In the genomic region with DNA sequence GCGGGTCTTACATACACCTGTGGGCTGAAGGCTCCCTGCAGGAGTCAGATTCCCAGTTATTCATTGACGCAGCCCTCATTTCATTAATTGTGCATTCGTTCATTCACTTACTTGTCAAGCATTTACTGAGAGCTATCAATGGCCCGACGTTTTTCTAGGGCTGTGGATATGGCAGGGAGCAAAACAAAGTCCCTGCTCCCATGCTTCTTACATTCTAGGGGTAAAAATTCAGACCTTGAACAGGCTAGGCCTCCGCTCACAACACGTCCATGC, we compare ENCODE assay signal across 8 cellular contexts. TPM values are rescaled to one million over a fixed set of nuclear protein-coding genes. Genes with fewer than 3 reads are reported as not detected.
A peak's percentile ranks its signal among the peaks of the same experiment; 100 is the strongest.
DNase-seq lines count a peak whose midpoint lies in the region; ATAC-seq and TF ChIP-seq lines count a peak whose summit lies in the region.

No MANE protein-coding gene starts in this region.

- ATAC-seq in HG03280 (IDR thresholded peaks at IDR 0.05; ENCODE audit: unreplicated experiment) = no peak

- H3K4me1 ChIP-seq in BLaER1 treated with 17β-estradiol and CSF1 and Interleukin-3, amounts not matched to agents 10 nM and 100 nM = peaks cover 38 to 83% (median 52%) of the 10 kb centered on the region in 10 experiments
- peaks cover 18% of the 10 kb centered on the region for H3K4me1 ChIP-seq in neuron (ENCODE audit: insufficient read depth, low read length)

- peaks cover 0 to 9% (median 0%) of the 10 kb centered on the region in 11 experiments; a peak in 2 of 22 replicates for H3K27me3 ChIP-seq in BLaER1 treated with 17β-estradiol and CSF1 and Interleukin-3, amounts not matched to agents 10 nM and 100 nM
- H3K27me3 ChIP-seq in neuron (ENCODE audit: insufficient read depth, low read length) = no peaks in the 10 kb centered on the region

- H3K9ac ChIP-seq in BLaER1 treated with 17β-estradiol and CSF1 and Interleukin-3, amounts not matched to agents 10 nM and 100 nM = peak overlapping the region; percentile 50 to 97 (median 93); a peak in 21 of 22 replicates

- H3K36me3 ChIP-seq in BLaER1 treated with 17β-estradiol and CSF1 and Interleukin-3, amounts not matched to agents 10 nM and 100 nM = peaks cover 25 to 36% (median 32%) of the 10 kb centered on the region in 11 experiments
- peaks cover 18% of the 10 kb centered on the region for H3K36me3 ChIP-seq in neuron (ENCODE audit: insufficient read depth, low read length)

- peak overlapping the region; percentile 48 for H2AFZ ChIP-seq in neuron (ENCODE audit: low read depth, low read length)

- H3K9me3 ChIP-seq in BLaER1 treated with 17β-estradiol and CSF1 and Interleukin-3, amounts not matched to agents 10 nM and 100 nM (replicated peaks in 1 of 11) = peaks cover 0 to 10% (median 0%) of the 10 kb centered on the region in 11 experiments; a peak in 3 of 22 replicates
- no peaks in the 10 kb centered on the region for H3K9me3 ChIP-seq in neuron (ENCODE audit: low read length)

- H3K4me3 ChIP-seq in BLaER1 treated with 17β-estradiol and CSF1 and Interleukin-3, amounts not matched to agents 10 nM and 100 nM = peak overlapping the region; percentile 73 to 99 (median 96)
- peak overlapping the region; percentile 35 for H3K4me3 ChIP-seq in Jurkat, Clone E6-1 (ENCODE audit: low read length)
- H3K4me3 ChIP-seq in coronary artery (peak overlapping the region; percentile 88), neuron (ENCODE audit: low read length) (peak overlapping the region; percentile 36)

- H4K20me1 ChIP-seq in BLaER1 treated with 17β-estradiol and CSF1 and Interleukin-3, amounts not matched to agents 10 nM and 100 nM = peaks cover 41 to 45% (median 42%) of the 10 kb centered on the region in 11 experiments; a peak in 21 of 22 replicates

- no peak for TF ChIP-seq CTCF in coronary artery (IDR thresholded peaks at IDR 0.05)

- H3K4me2 ChIP-seq in BLaER1 treated with 17β-estradiol and CSF1 and Interleukin-3, amounts not matched to agents 10 nM and 100 nM = peak overlapping the region; percentile 77 to 93 (median 87)

- peak overlapping the region; percentile 52 to 97 (median 86); a peak in 19 of 22 replicates for H3K27ac ChIP-seq in BLaER1 treated with 17β-estradiol and CSF1 and Interleukin-3, amounts not matched to agents 10 nM and 100 nM
- peak overlapping the region; percentile 75 to 88 for H3K27ac ChIP-seq in coronary artery

- no peak for DNase-seq in Jurkat, Clone E6-1 (ENCODE audit: low read depth, low spot score)
- no peak for DNase-seq in coronary artery (ENCODE audit: low spot score)
- DNase-seq in OCI-M2 (lab: John Stamatoyannopoulos, UW; ENCODE audit: unreplicated experiment) = no peak
- DNase-seq in COLO668 (lab: John Stamatoyannopoulos, UW; ENCODE audit: unreplicated experiment) = no peak
- no peak for DNase-seq in HUDEP-2 (lab: John Stamatoyannopoulos, UW; ENCODE audit: unreplicated experiment in 76 of 76)

RNA-seq across cellular contexts. Expression of a gene that starts 0.4 kb away (rescaled TPM):
- polyA plus RNA-seq in Jurkat, Clone E6-1 (2012; ENCODE audit: insufficient read depth, insufficient read length) = 126 TPM

RNA-seq across cellular contexts. Expression of a gene that starts 24.2 kb away (rescaled TPM):
- polyA plus RNA-seq in Jurkat, Clone E6-1 (2012; ENCODE audit: insufficient read depth, insufficient read length) = not detected

Comparison
In these comparisons a context has a peak if more than half of its experiments do, and no peak if none do; other contexts are left out.
1. H3K4me3 ChIP-seq: peak in every context shown above with its lines; median percentile 96 in BLaER1 treated with 17β-estradiol and CSF1 and Interleukin-3, amounts not matched to agents 10 nM and 100 nM; 88 in coronary artery; 36 in neuron; 35 in Jurkat, Clone E6-1.